11 cellular contexts compared by ENCODE assay signal in genomic region chr3:18438586-18438985, GRCh38. TPM values are rescaled to one million over a fixed set of nuclear protein-coding genes. Genes with fewer than 3 reads are reported as not detected.
A peak's percentile ranks its signal among the peaks of the same experiment; 100 is the strongest.
DNase-seq lines count a peak whose midpoint lies in the region; ATAC-seq and TF ChIP-seq lines count a peak whose summit lies in the region.
"Had no signal": no experiment of that assay in that cellular context is flagged by ENCODE, and none has a peak within 500 bp of the region (broad histone marks: within the 10 kb centered on the region; RNA-seq: fewer than 3 reads in every experiment).

No MANE protein-coding gene starts in this region.

- H3K9me3 ChIP-seq in Loucy (ENCODE audit: insufficient read depth, low read depth, low read length) = no peaks in the 10 kb centered on the region
- H3K9me3 ChIP-seq: prostate gland had no signal

- 0 out of 2 replicates have a peak, but pooled peaks cover 8% of the 10 kb centered on the region for H3F3A ChIP-seq in Loucy (ENCODE audit: low read depth)

- H3K27me3 ChIP-seq in Loucy (ENCODE audit: insufficient read depth, low read length, poor library complexity, severe bottlenecking) = no peaks in the 10 kb centered on the region

- peaks cover 48% of the 10 kb centered on the region for H3K4me1 Mint-ChIP-seq in activated naive CD8-positive, alpha-beta T cell treated with anti-CD3 and anti-CD28 coated beads for 36 hours
- peaks cover 3% of the 10 kb centered on the region for H3K4me1 Mint-ChIP-seq in osteocyte (ENCODE audit: unreplicated experiment)

- peaks cover 36% of the 10 kb centered on the region for H3K36me3 Mint-ChIP-seq in activated naive CD8-positive, alpha-beta T cell treated with anti-CD3 and anti-CD28 coated beads for 36 hours
- no peaks in the 10 kb centered on the region for H3K36me3 Mint-ChIP-seq in osteocyte (ENCODE audit: unreplicated experiment)

- peak overlapping the region; percentile 96 for H3K4me2 ChIP-seq in Loucy (ENCODE audit: low read depth, low read length, poor library complexity, severe bottlenecking)

- H3K4me3 ChIP-seq in Loucy (ENCODE audit: low read length, poor library complexity, severe bottlenecking) = peak overlapping the region; percentile 99
- H3K4me3 ChIP-seq: prostate gland had no signal

- H3K27me3 Mint-ChIP-seq in activated naive CD8-positive, alpha-beta T cell treated with anti-CD3 and anti-CD28 coated beads for 36 hours = no peaks in the 10 kb centered on the region
- H3K27me3 Mint-ChIP-seq in osteocyte (ENCODE audit: unreplicated experiment) = peaks cover 75% of the 10 kb centered on the region

- TF ChIP-seq CTCF in Loucy (conservative IDR thresholded peaks at IDR 0.05; ENCODE audit: low read length) (no peak), osteocyte (IDR thresholded peaks at IDR 0.05) (no peak)

- H3K4me3 Mint-ChIP-seq in activated naive CD8-positive, alpha-beta T cell treated with anti-CD3 and anti-CD28 coated beads for 36 hours = peak overlapping the region; percentile 81
- no peak overlapping the region for H3K4me3 Mint-ChIP-seq in osteocyte (ENCODE audit: unreplicated experiment)

- H2AFZ ChIP-seq in Loucy (ENCODE audit: low read length) = no peak overlapping the region

- no peaks in the 10 kb centered on the region for H3K9me3 Mint-ChIP-seq in activated naive CD8-positive, alpha-beta T cell treated with anti-CD3 and anti-CD28 coated beads for 36 hours
- H3K9me3 Mint-ChIP-seq in osteocyte (ENCODE audit: unreplicated experiment) = no peaks in the 10 kb centered on the region

- DNase-seq in activated CD4-positive, alpha-beta T cell treated with anti-CD3 and anti-CD28 coated beads for 48 hours = peak; percentile 76
- DNase-seq in activated naive CD8-positive, alpha-beta T cell treated with anti-CD3 and anti-CD28 coated beads for 36 hours = peak; percentile 61
- DNase-seq in stimulated activated CD4-positive, alpha-beta T cell treated with anti-CD3 and anti-CD28 coated beads, Interleukin-4, amount 100 ng/mL, for 1 hour = peak; percentile 35
- no peak for DNase-seq in medulla oblongata (ENCODE audit: extremely low spot score)
- no peak for DNase-seq in osteocyte (ENCODE audit: extremely low spot score, unreplicated experiment)
- DNase-seq in NCI-H526 treated with DMSO at 0.1 percent for 48 hours (lab: John Stamatoyannopoulos, UW) = no peak
- DNase-seq: Kasumi-1; NK-92 treated with Interleukin-12 subunit alpha and Interleukin-12 subunit beta, amount 100 ng/mL, for 24 hours had no signal

- peaks cover 99% of the 10 kb centered on the region for H3K79me2 ChIP-seq in Loucy (ENCODE audit: insufficient read depth, low read length)

- peaks cover 92% of the 10 kb centered on the region for H3K4me1 ChIP-seq in Loucy (ENCODE audit: insufficient read depth, low read length, poor library complexity, severe bottlenecking)
- H3K4me1 ChIP-seq: prostate gland had no signal

- no peaks in the 10 kb centered on the region for H3K9me2 ChIP-seq in Loucy (replicated peaks; ENCODE audit: low read depth, low read length)

- peak overlapping the region; percentile 88 for H3K27ac Mint-ChIP-seq in activated naive CD8-positive, alpha-beta T cell treated with anti-CD3 and anti-CD28 coated beads for 36 hours
- no peak overlapping the region for H3K27ac Mint-ChIP-seq in osteocyte (ENCODE audit: unreplicated experiment)

- H3K9ac ChIP-seq in Loucy (ENCODE audit: low read depth, low read length, poor library complexity, severe bottlenecking) = peak overlapping the region; percentile 11

- ATAC-seq in GM18870 (IDR thresholded peaks at IDR 0.05; ENCODE audit: unreplicated experiment) = no peak

- no peaks in the 10 kb centered on the region for H3K36me3 ChIP-seq in Loucy (ENCODE audit: insufficient read depth, low read length)
- H3K36me3 ChIP-seq: prostate gland had no signal

- H4K20me1 ChIP-seq in Loucy (ENCODE audit: insufficient read depth, low read length, poor library complexity, severe bottlenecking) = peaks cover 56% of the 10 kb centered on the region

RNA-seq across cellular contexts. Expression of gene SATB1, which starts 13.4 kb away (rescaled TPM):
- total RNA-seq in activated naive CD8-positive, alpha-beta T cell treated with anti-CD3 and anti-CD28 coated beads for 36 hours = 10 to 100 TPM; 92.0 to 94.8 TPM
- total RNA-seq in osteocyte = 10.6 and 12.4 TPM in 2 replicates

Comparison
In these comparisons a context has a peak if more than half of its experiments do, and no peak if none do; other contexts are left out.
1. DNase-seq: peak in activated CD4-positive, alpha-beta T cell treated with anti-CD3 and anti-CD28 coated beads for 48 hours (single experiment), activated naive CD8-positive, alpha-beta T cell treated with anti-CD3 and anti-CD28 coated beads for 36 hours (single experiment) and stimulated activated CD4-positive, alpha-beta T cell treated with anti-CD3 and anti-CD28 coated beads, Interleukin-4, amount 100 ng/mL, for 1 hour (single experiment); none in medulla oblongata (single experiment), osteocyte (single experiment) and NCI-H526 treated with DMSO at 0.1 percent for 48 hours (single experiment).